10 cellular contexts compared by ENCODE assay signal in genomic region chr7:116227678-116228239, GRCh38. TPM values are rescaled to one million over a fixed set of nuclear protein-coding genes. Genes with fewer than 3 reads are reported as not detected.
DNase-seq lines count a peak whose midpoint lies in the region; ATAC-seq and TF ChIP-seq lines count a peak whose summit lies in the region.
"Had no signal": no experiment of that assay in that cellular context is flagged by ENCODE, and none has a peak within 500 bp of the region (broad histone marks: within the 10 kb centered on the region; RNA-seq: fewer than 3 reads in every experiment).

No MANE protein-coding gene starts in this region.

- H2AFZ ChIP-seq in fibroblast of lung (ENCODE audit: low read length): no peak overlapping the region

- H3K4me2 ChIP-seq in fibroblast of lung (ENCODE audit: extremely low read depth, insufficient read depth, low read length): no peak overlapping the region

- H4K20me1 ChIP-seq in fibroblast of lung (ENCODE audit: control insufficient read depth, extremely low read depth, insufficient read depth, low read length): no peaks in the 10 kb centered on the region

- H3K27me3 ChIP-seq in SJSA1 (replicated peaks): no peaks in the 10 kb centered on the region
- H3K27me3 ChIP-seq in fibroblast of lung (ENCODE audit: control insufficient read depth, insufficient read depth, low read length): no peaks in the 10 kb centered on the region
- H3K27me3 ChIP-seq in gastrocnemius medialis: no peaks in the 10 kb centered on the region

- no peak for TF ChIP-seq CTCF in fibroblast of lung (conservative IDR thresholded peaks at IDR 0.05 in 1 of 2, IDR thresholded peaks at IDR 0.05 in 1 of 2; ENCODE audit: low read depth in 1 of 2, low read length in 2 of 2)
- TF ChIP-seq CTCF in gastrocnemius medialis (IDR thresholded peaks at IDR 0.05 in 4 of 5, conservative IDR thresholded peaks at IDR 0.05 in 1 of 5): no peak

- H3K27ac ChIP-seq in SJSA1 (peak overlapping the region; percentile 55), fibroblast of lung (ENCODE audit: insufficient read depth, low read length) (peak overlapping the region; percentile 17), gastrocnemius medialis (peak overlapping the region; percentile 50 to 73 (median 56))

- TF ChIP-seq POLR2A in gastrocnemius medialis (IDR thresholded peaks at IDR 0.05): no peak

- no peak overlapping the region for H3K4me3 ChIP-seq in SJSA1
- no peak overlapping the region for H3K4me3 ChIP-seq in fibroblast of lung (replicated peaks in 1 of 4; ENCODE audit: control extremely low read depth in 1 of 4, insufficient read depth in 1 of 4, low read depth in 3 of 4, low read length in 4 of 4)
- no peak overlapping the region for H3K4me3 ChIP-seq in gastrocnemius medialis

- DNase-seq in Daoy (ENCODE audit: low read depth): peak; percentile 85
- peak in 1 of 2 experiments; percentile 57 for DNase-seq in SJSA1 (ENCODE audit: low read depth in 1 of 2, low spot score in 2 of 2)
- peak; percentile 85 to 94 for DNase-seq in fibroblast of lung (ENCODE audit: low read depth in 2 of 2)
- no peak for DNase-seq in gastrocnemius medialis
- DNase-seq in NCI-H446 (lab: John Stamatoyannopoulos, UW): no peak
- DNase-seq in effector CD4-positive, alpha-beta T cell: no peak
- no peak for DNase-seq in activated CD8-positive, alpha-beta memory T cell treated with anti-CD3 and anti-CD28 coated beads, Interleukin-2, amount 50 U/mL, for 48 hours
- DNase-seq in DMS 273 (lab: John Stamatoyannopoulos, UW; ENCODE audit: unreplicated experiment): no peak
- DNase-seq: activated CD4-positive, alpha-beta memory T cell treated with anti-CD3 and anti-CD28 coated beads, Interleukin-2, amount 10 ng/mL, durations not matched to agents 7 days and 5 days; anterior cingulate cortex had no signal

- H3K36me3 ChIP-seq in SJSA1: no peaks in the 10 kb centered on the region
- no peaks in the 10 kb centered on the region for H3K36me3 ChIP-seq in fibroblast of lung (ENCODE audit: control insufficient read depth, insufficient read depth, low read length)
- no peaks in the 10 kb centered on the region for H3K36me3 ChIP-seq in gastrocnemius medialis

- H3K9ac ChIP-seq in fibroblast of lung (ENCODE audit: insufficient read depth, low read length): no peak overlapping the region

- peaks cover 39% of the 10 kb centered on the region for H3K79me2 ChIP-seq in fibroblast of lung (ENCODE audit: control insufficient read depth, insufficient read depth, low read length)

- H3K9me3 ChIP-seq in SJSA1 (replicated peaks) (no peaks in the 10 kb centered on the region), fibroblast of lung (ENCODE audit: control insufficient read depth, insufficient read depth, low read depth, low read length) (no peaks in the 10 kb centered on the region), gastrocnemius medialis (no peaks in the 10 kb centered on the region)

- in situ Hi-C loops in gastrocnemius medialis (cut with MboI; ENCODE audit: low sequenced_read_pairs in 4 of 4): no loop called here

- peak; percentile 59 to 74 for ATAC-seq in gastrocnemius medialis

- peaks cover 68% of the 10 kb centered on the region for H3K4me1 ChIP-seq in SJSA1 (replicated peaks)
- H3K4me1 ChIP-seq in fibroblast of lung (ENCODE audit: control insufficient read depth, extremely low read depth, insufficient read depth, low read length): peaks cover 30% of the 10 kb centered on the region
- H3K4me1 ChIP-seq in gastrocnemius medialis: peaks cover 19 to 25% of the 10 kb centered on the region in 2 donors

- intact Hi-C loops in gastrocnemius medialis (cut with DNase I; ENCODE audit: low total_unique reads): no loop called here

RNA-seq across cellular contexts. Expression of gene TES, which starts 17.4 kb away (rescaled TPM):
- total RNA-seq in Daoy (2014; rRNA removed; shearing (Covaris generic)): 7.6 and 18.5 TPM in 2 replicates
- total RNA-seq in SJSA1 (2014; rRNA removed; shearing (Covaris generic)): 143 and 162 TPM in 2 replicates
- total RNA-seq in fibroblast of lung (15.4 and 17.7 TPM in 2 replicates), gastrocnemius medialis (1 to 10 TPM; 4.9 to 8.7 (median 6.2) TPM)
- polyA plus RNA-seq in fibroblast of lung: 28.6 and 64.1 TPM in 2 replicates
- polyA plus RNA-seq in fibroblast of lung (2012): 15.7 and 35.1 TPM in 2 replicates
- polyA minus RNA-seq in fibroblast of lung (ENCODE audit: low replicate concordance): 19.3 and 74.3 TPM in 2 replicates

Comparison
In these comparisons a context has a peak if more than half of its experiments do, and no peak if none do; other contexts are left out.
1. DNase-seq: peak in Daoy (single experiment) and fibroblast of lung (2 of 2); none in gastrocnemius medialis (0 of 2), NCI-H446 (0 of 2), effector CD4-positive, alpha-beta T cell (single experiment), activated CD8-positive, alpha-beta memory T cell treated with anti-CD3 and anti-CD28 coated beads, Interleukin-2, amount 50 U/mL, for 48 hours (single experiment) and DMS 273 (single experiment).
2. Peak in every context shown above with its lines, with median percentiles within 50 percentile points of each other: H3K27ac ChIP-seq.